ENCODE assay signal across 8 cellular contexts in genomic region chr7:143279186-143280098, GRCh38. TPM values are rescaled to one million over a fixed set of nuclear protein-coding genes. Genes with fewer than 3 reads are reported as not detected.
DNase-seq lines count a peak whose midpoint lies in the region; ATAC-seq, FAIRE-seq and TF ChIP-seq lines count a peak whose summit lies in the region.

No MANE protein-coding gene starts in this region.

- H2AK5ac ChIP-seq in H9 (ENCODE audit: insufficient read length, low read length): no peak overlapping the region

- H3K27ac Mint-ChIP-seq in brain: peak overlapping the region; percentile 52 to 92 (median 76)
- H3K27ac Mint-ChIP-seq in H9: peak overlapping the region in 1 of 3 experiments; percentile 65; a peak in 2 of 7 replicates

- H3K27me3 Mint-ChIP-seq in brain: peaks cover 3% of the 10 kb centered on the region
- peaks cover 23% of the 10 kb centered on the region for H3K27me3 Mint-ChIP-seq in H9 (ENCODE audit: low read depth)

- no peak overlapping the region for H2BK20ac ChIP-seq in H9 (ENCODE audit: low read depth, low read length, poor library complexity, severe bottlenecking)

- H3K23ac ChIP-seq in H9 (ENCODE audit: insufficient read length, low read depth, low read length): no peak overlapping the region

- peak; percentile 80 for ATAC-seq in Right ventricle myocardium inferior
- ATAC-seq in left lung: peak; percentile 79
- no peak for ATAC-seq in GM18861 (IDR thresholded peaks at IDR 0.05; ENCODE audit: unreplicated experiment)

- no peak overlapping the region for H2BK15ac ChIP-seq in H9 (ENCODE audit: low read depth, low read length)

- no peaks in the 10 kb centered on the region for H3K36me3 ChIP-seq in left lung

- H3K23me2 ChIP-seq in H9 (ENCODE audit: insufficient read length, low read depth, low read length, poor library complexity, severe bottlenecking): no peaks in the 10 kb centered on the region

- no peak overlapping the region for H3K14ac ChIP-seq in H9 (ENCODE audit: insufficient read depth, low read length)

- no peak overlapping the region for H3K4me3 ChIP-seq in left lung

- H3K9ac ChIP-seq in H9 (ENCODE audit: extremely low read depth, insufficient read length, low read length): no peak overlapping the region

- H2AFZ ChIP-seq in H9 (ENCODE audit: low read length): no peak overlapping the region

- H3K36me3 Mint-ChIP-seq in brain (no peaks in the 10 kb centered on the region), H9 (ENCODE audit: insufficient read depth in 1 of 3, low read depth in 3 of 3) (no peaks in the 10 kb centered on the region)

- TF ChIP-seq CTCF in brain (conservative IDR thresholded peaks at IDR 0.05) (no peak), left lung (IDR thresholded peaks at IDR 0.05) (no peak), H9 (conservative IDR thresholded peaks at IDR 0.05) (no peak)

- H3K79me1 ChIP-seq in H9 (ENCODE audit: insufficient read depth, low read depth, low read length, poor library complexity, severe bottlenecking): no peaks in the 10 kb centered on the region

- intact Hi-C loops in Right ventricle myocardium inferior (cut with DNase I): no loop called here
- intact Hi-C loops in cardiac septum (cut with DNase I): no loop called here
- intact Hi-C loops in left lung (cut with DNase I): no loop called here

- H2BK5ac ChIP-seq in H9 (ENCODE audit: insufficient read length, low read length): no peak overlapping the region

- no peak overlapping the region for H3K4me2 ChIP-seq in H9 (ENCODE audit: insufficient read depth, insufficient read length, low read length)

- H3K18ac ChIP-seq in H9 (ENCODE audit: insufficient read length, low read depth, low read length): no peak overlapping the region

- H3K27ac ChIP-seq in left lung (peak overlapping the region; percentile 55 to 63), temporal lobe (ENCODE audit: low read depth, low read length) (peak overlapping the region; percentile 85), H9 (ENCODE audit: insufficient read length, low read depth, low read length) (no peak overlapping the region)

- H3K79me2 ChIP-seq in H9 (ENCODE audit: insufficient read depth, low read length): no peaks in the 10 kb centered on the region

- no peak for DNase-seq in Right ventricle myocardium inferior (ENCODE audit: missing footprints)
- no peak for DNase-seq in cardiac septum (ENCODE audit: low spot score)
- DNase-seq in left lung: no peak
- DNase-seq in H9: no peak
- DNase-seq in RCC 7860 (ENCODE audit: low spot score): no peak

- no peak overlapping the region for H4K91ac ChIP-seq in H9 (ENCODE audit: insufficient read length, low read depth, low read length)

- WGBS in H9 (ENCODE audit: extremely low coverage, insufficient read length, low lambda C conversion rate): no CpG with 5 or more reads among the region's 8 CpGs

- no peaks in the 10 kb centered on the region for H3K9me3 ChIP-seq in left lung
- H3K9me3 ChIP-seq in H9 (ENCODE audit: control insufficient read depth, low read depth, low read length): no peaks in the 10 kb centered on the region

- no peaks in the 10 kb centered on the region for H3K9me3 Mint-ChIP-seq in brain
- no peaks in the 10 kb centered on the region for H3K9me3 Mint-ChIP-seq in H9

- H3K4me1 ChIP-seq in left lung: peaks cover 7 to 14% of the 10 kb centered on the region in 2 donors
- peaks cover 2% of the 10 kb centered on the region; the same call in 1 of the 2 replicates for H3K4me1 ChIP-seq in H9 (ENCODE audit: insufficient read depth, low read length)

- H4K8ac ChIP-seq in H9 (replicated peaks; ENCODE audit: insufficient read length, low read depth, low read length): no peak overlapping the region

- H3K27me3 ChIP-seq in left lung (no peaks in the 10 kb centered on the region), H9 (ENCODE audit: insufficient read depth, low read length) (no peaks in the 10 kb centered on the region)

- H4K5ac ChIP-seq in H9 (ENCODE audit: insufficient read length, low read depth, low read length): no peak overlapping the region

- no peak overlapping the region for H3T11ph ChIP-seq in H9 (ENCODE audit: low read length)

- H3K56ac ChIP-seq in H9 (ENCODE audit: insufficient read length, low read depth, low read length): no peak overlapping the region

- no peaks in the 10 kb centered on the region for H4K20me1 ChIP-seq in H9 (ENCODE audit: control insufficient read depth, insufficient read depth, insufficient read length)

- no peak overlapping the region for H2BK120ac ChIP-seq in H9 (ENCODE audit: low read depth, low read length, poor library complexity, severe bottlenecking)

- H2BK12ac ChIP-seq in H9 (ENCODE audit: insufficient read length, low read depth, low read length): no peak overlapping the region

- no peak overlapping the region for H3K4ac ChIP-seq in H9 (ENCODE audit: low read depth, low read length)

- no peak for FAIRE-seq in RCC 7860 (lab: Jason Lieb, UNC)

- H3K4me3 Mint-ChIP-seq in brain: peak overlapping the region; percentile 54 to 68 (median 64)
- no peak overlapping the region for H3K4me3 Mint-ChIP-seq in H9

- H3K4me1 Mint-ChIP-seq in brain (peaks cover 45% of the 10 kb centered on the region), H9 (peaks cover 16 to 18% of the 10 kb centered on the region in 2 experiments)

RNA-seq across cellular contexts. Expression of gene TMEM139, which starts 5.3 kb away (rescaled TPM):
- total RNA-seq in Right ventricle myocardium inferior (14.8 TPM), cardiac septum (6.9 TPM), left lung (10 to 100 TPM; 18.5 to 48.1 TPM), temporal lobe (not detected), H9 (2021) (0.85 and 1.1 TPM in 2 replicates)
- 2.3 TPM for polyA plus RNA-seq in brain (ENCODE audit: insufficient read depth, low read depth, low replicate concordance)

RNA-seq across cellular contexts. Expression of gene CASP2, which starts 8.7 kb away (rescaled TPM):
- total RNA-seq in Right ventricle myocardium inferior (11.8 TPM), cardiac septum (12.6 TPM), left lung (10 to 100 TPM; 36.3 to 43.0 TPM), temporal lobe (17.9 TPM), H9 (2021) (65.3 and 67.4 TPM in 2 replicates)
- polyA plus RNA-seq in brain (ENCODE audit: insufficient read depth, low read depth, low replicate concordance): 37.1 TPM

RNA-seq across cellular contexts. Expression of gene GSTK1, which starts 16.2 kb away (rescaled TPM):
- total RNA-seq in Right ventricle myocardium inferior (278 TPM), cardiac septum (208 TPM), left lung (100 to 1,000 TPM; 124 to 151 TPM), temporal lobe (36.9 TPM), H9 (2021) (36.1 and 37.3 TPM in 2 replicates)
- polyA plus RNA-seq in brain (ENCODE audit: insufficient read depth, low read depth, low replicate concordance): 82.8 TPM

RNA-seq across cellular contexts. Expression of gene CLCN1, which starts 36.5 kb away (rescaled TPM):
- total RNA-seq in Right ventricle myocardium inferior (not detected), cardiac septum (not detected), left lung (under 1 TPM; 0.08 to 0.09 TPM), temporal lobe (not detected), H9 (2021) (0.11 and 0.13 TPM in 2 replicates)
- not detected for polyA plus RNA-seq in brain (ENCODE audit: insufficient read depth, low read depth, low replicate concordance)

RNA-seq across cellular contexts. Expression of gene TAS2R40, which starts 57.6 kb away (rescaled TPM):
- not detected for total RNA-seq in Right ventricle myocardium inferior
- total RNA-seq in cardiac septum: not detected
- polyA plus RNA-seq in brain (ENCODE audit: insufficient read depth, low read depth, low replicate concordance): not detected
- not detected for total RNA-seq in left lung
- total RNA-seq in temporal lobe: not detected
- not detected in 2 replicates for total RNA-seq in H9 (2021)

Comparison
In these comparisons a context has a peak if more than half of its experiments do, and no peak if none do; other contexts are left out.
1. H3K4me3 Mint-ChIP-seq: peak in brain (5 of 5); none in H9 (0 of 2).